12 cellular contexts compared by ENCODE assay signal in the genomic region with DNA sequence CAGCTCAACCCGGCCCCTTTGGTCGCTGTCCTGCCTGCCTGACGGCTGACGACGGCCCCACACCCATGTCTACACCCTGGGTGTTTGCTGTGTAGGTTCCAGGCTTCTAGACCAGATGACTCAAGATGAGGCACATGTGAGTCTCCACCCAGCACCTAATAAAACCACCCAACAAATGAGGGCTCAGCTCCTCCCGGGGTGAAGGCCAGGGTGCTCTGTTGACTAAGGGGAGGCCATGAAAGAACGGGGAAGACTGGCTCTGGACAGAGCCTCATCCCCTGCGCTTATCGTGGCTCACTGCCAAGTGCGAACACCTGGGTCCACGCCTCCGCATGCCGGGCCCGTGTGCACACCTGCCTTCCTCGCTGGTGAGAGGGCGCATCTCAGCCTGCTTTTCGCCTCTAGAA. TPM values are rescaled to one million over a fixed set of nuclear protein-coding genes. Genes with fewer than 3 reads are reported as not detected.
DNase-seq lines count a peak whose midpoint lies in the region; ATAC-seq and TF ChIP-seq lines count a peak whose summit lies in the region.
"Had no signal": no experiment of that assay in that cellular context is flagged by ENCODE, and none has a peak within 500 bp of the region (broad histone marks: within the 10 kb centered on the region; RNA-seq: fewer than 3 reads in every experiment).

No MANE protein-coding gene starts in this region.

- no peak overlapping the region for H3K4me3 ChIP-seq in esophagus squamous epithelium
- no peak overlapping the region for H3K4me3 ChIP-seq in suprapubic skin

- DNase-seq in NCI-H146 (lab: John Stamatoyannopoulos, UW) (peak; percentile 38), NCI-H146 treated with DMSO at 0.1 percent for 48 hours (lab: John Stamatoyannopoulos, UW; ENCODE audit: unreplicated experiment) (no peak), NCI-H69 (lab: John Stamatoyannopoulos, UW) (peak; percentile 41), esophagus squamous epithelium (lab: John Stamatoyannopoulos, UW) (no peak), suprapubic skin (ENCODE audit: low spot score in 2 of 2) (no peak), GM20000 (ENCODE audit: low spot score) (no peak), omental fat pad (ENCODE audit: low spot score) (no peak), glutamatergic neuron (no peak)
- DNase-seq: activated CD4-positive, alpha-beta T cell treated with anti-CD3 and anti-CD28 coated beads, Interleukin-2, amount 50 U/mL, for 48 hours; activated naive CD8-positive, alpha-beta T cell treated with anti-CD3 and anti-CD28 coated beads, Interleukin-2, amount 10 ng/mL, durations not matched to agents 7 days and 5 days; naive B cell; T-helper 2 cell had no signal

- intact Hi-C loops in esophagus squamous epithelium (cut with DNase I) = no loop called here

- H3K4me1 Mint-ChIP-seq in glutamatergic neuron (ENCODE audit: low read depth, unreplicated experiment) = peaks cover 4% of the 10 kb centered on the region
- H3K4me1 Mint-ChIP-seq: activated naive CD8-positive, alpha-beta T cell treated with anti-CD3 and anti-CD28 coated beads, Interleukin-2, amount 10 ng/mL, durations not matched to agents 7 days and 5 days had no signal

- no peak overlapping the region for H3K4me3 Mint-ChIP-seq in glutamatergic neuron (ENCODE audit: unreplicated experiment)
- H3K4me3 Mint-ChIP-seq: activated naive CD8-positive, alpha-beta T cell treated with anti-CD3 and anti-CD28 coated beads, Interleukin-2, amount 10 ng/mL, durations not matched to agents 7 days and 5 days; naive B cell had no signal

- TF ChIP-seq CTCF in esophagus squamous epithelium (IDR thresholded peaks at IDR 0.05) = no peak
- no peak for TF ChIP-seq CTCF in suprapubic skin (IDR thresholded peaks at IDR 0.05)
- no peak for TF ChIP-seq CTCF in GM20000 (IDR thresholded peaks at IDR 0.05; ENCODE audit: extremely low read depth, missing control alignments)
- no peak for TF ChIP-seq CTCF in omental fat pad (IDR thresholded peaks at IDR 0.05)
- TF ChIP-seq CTCF in glutamatergic neuron (IDR thresholded peaks at IDR 0.05; ENCODE audit: partially characterized antibody, unreplicated experiment) = no peak

- H3K36me3 Mint-ChIP-seq in glutamatergic neuron (ENCODE audit: unreplicated experiment) = no peaks in the 10 kb centered on the region
- H3K36me3 Mint-ChIP-seq: activated naive CD8-positive, alpha-beta T cell treated with anti-CD3 and anti-CD28 coated beads, Interleukin-2, amount 10 ng/mL, durations not matched to agents 7 days and 5 days; naive B cell had no signal

- ATAC-seq in omental fat pad (ENCODE audit: low FRiP score) = no peak

- peaks cover 1% of the 10 kb centered on the region for H3K9me3 Mint-ChIP-seq in glutamatergic neuron (ENCODE audit: unreplicated experiment)
- H3K9me3 Mint-ChIP-seq: activated naive CD8-positive, alpha-beta T cell treated with anti-CD3 and anti-CD28 coated beads, Interleukin-2, amount 10 ng/mL, durations not matched to agents 7 days and 5 days had no signal

- no peaks in the 10 kb centered on the region for H3K9me3 ChIP-seq in esophagus squamous epithelium
- H3K9me3 ChIP-seq in suprapubic skin = no peaks in the 10 kb centered on the region

- H3K27me3 ChIP-seq in esophagus squamous epithelium (peaks cover 0 to 12% (median 0%) of the 10 kb centered on the region in 4 donors), suprapubic skin (no peaks in the 10 kb centered on the region)

- H3K27me3 Mint-ChIP-seq in glutamatergic neuron (ENCODE audit: unreplicated experiment) = peaks cover 5% of the 10 kb centered on the region

- TF ChIP-seq EP300 in suprapubic skin (IDR thresholded peaks at IDR 0.05) = no peak

- TF ChIP-seq POLR2A in esophagus squamous epithelium (IDR thresholded peaks at IDR 0.05) (no peak), suprapubic skin (IDR thresholded peaks at IDR 0.05) (no peak)

- peaks cover 20 to 65% (median 24%) of the 10 kb centered on the region in 3 donors for H3K4me1 ChIP-seq in esophagus squamous epithelium
- H3K4me1 ChIP-seq in suprapubic skin = peaks cover 53% of the 10 kb centered on the region

- H3K27ac Mint-ChIP-seq in glutamatergic neuron (ENCODE audit: unreplicated experiment) = no peak overlapping the region
- H3K27ac Mint-ChIP-seq: activated naive CD8-positive, alpha-beta T cell treated with anti-CD3 and anti-CD28 coated beads, Interleukin-2, amount 10 ng/mL, durations not matched to agents 7 days and 5 days; naive B cell had no signal

- H3K27ac ChIP-seq in esophagus squamous epithelium = peak overlapping the region; percentile 52 to 89 (median 82)
- H3K27ac ChIP-seq in suprapubic skin = peak overlapping the region; percentile 30

- H3K36me3 ChIP-seq in esophagus squamous epithelium (no peaks in the 10 kb centered on the region), suprapubic skin (no peaks in the 10 kb centered on the region)

- WGBS in esophagus squamous epithelium, 2 donors = 40 to 80% methylated on average over 1 to 2 of the region's 17 CpGs
- 76% methylated on average over 5 of the region's 17 CpGs for WGBS in suprapubic skin

RNA-seq across cellular contexts. Expression of a gene that starts 39.6 kb away (rescaled TPM):
- total RNA-seq in esophagus squamous epithelium = 100 to 1,000 TPM in 1 of 4 donors, 10 to 100 TPM in 3; 11.9 to 102 (median 43.5) TPM
- total RNA-seq in suprapubic skin = 10 to 100 TPM; 43.0 to 72.7 (median 53.5) TPM
- total RNA-seq in omental fat pad = 100 to 1,000 TPM; 380 to 788 (median 684) TPM
- 60.9 TPM for total RNA-seq in glutamatergic neuron (ENCODE audit: unreplicated experiment)
- total RNA-seq: activated naive CD8-positive, alpha-beta T cell treated with anti-CD3 and anti-CD28 coated beads, Interleukin-2, amount 10 ng/mL, durations not matched to agents 7 days and 5 days had no signal

RNA-seq across cellular contexts. Expression of a gene that starts 39.7 kb away (rescaled TPM):
- 10 to 100 TPM in 3 of 4 donors, 1 to 10 TPM in 1; 8.9 to 97.1 (median 40.2) TPM for total RNA-seq in esophagus squamous epithelium
- 10 to 100 TPM; 36.7 to 60.8 (median 43.6) TPM for total RNA-seq in suprapubic skin
- 1,000 to 10,000 TPM in 2 of 4 donors, 100 to 1,000 TPM in 2; 611 to 1,113 (median 995) TPM for total RNA-seq in omental fat pad
- 14.6 TPM for total RNA-seq in glutamatergic neuron (ENCODE audit: unreplicated experiment)
- total RNA-seq: activated naive CD8-positive, alpha-beta T cell treated with anti-CD3 and anti-CD28 coated beads, Interleukin-2, amount 10 ng/mL, durations not matched to agents 7 days and 5 days had no signal

Comparison
In these comparisons a context has a peak if more than half of its experiments do, and no peak if none do; other contexts are left out.
1. DNase-seq: peak in NCI-H146 (single experiment) and NCI-H69 (single experiment); none in NCI-H146 treated with DMSO at 0.1 percent for 48 hours (single experiment), esophagus squamous epithelium (single experiment), suprapubic skin (0 of 2), GM20000 (single experiment), omental fat pad (single experiment) and glutamatergic neuron (single experiment).
2. RNA of a gene that starts 39.7 kb away (total RNA-seq): 611 to 1,113 TPM in omental fat pad; 36.7 to 60.8 TPM in suprapubic skin, 8.9 to 97.1 TPM in esophagus squamous epithelium and 14.6 TPM in glutamatergic neuron (single experiment); every median in the first group is over 4 times any median in the second.